ENCODE assay signal across 1 cellular context in the genomic region with DNA sequence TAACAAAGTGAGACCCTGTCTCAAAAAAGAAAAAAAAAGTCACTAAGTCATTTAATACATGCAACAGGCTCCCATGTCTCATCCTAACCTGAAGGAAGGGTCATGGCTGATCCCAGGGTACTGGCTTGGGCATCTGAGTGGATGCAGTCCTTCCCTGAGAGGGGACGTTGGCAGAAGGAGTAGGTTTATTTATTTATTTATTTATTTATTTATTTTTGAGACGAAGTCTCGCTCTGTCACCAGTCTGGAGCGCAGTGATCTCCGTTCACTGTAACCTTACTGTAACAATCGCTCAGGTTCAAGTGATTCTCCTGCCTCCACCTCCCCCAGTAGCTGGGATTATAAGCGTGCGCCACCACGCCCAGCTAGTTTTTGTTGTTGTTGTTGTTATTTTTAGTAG.
TF ChIP-seq lines count a peak whose summit lies in the region.

No MANE protein-coding gene starts in this region.

TF ChIP-seq in HEK293, 187 proteins besides CTCF, POLR2A, EP300 and RAD21 (continued from another document):
- TF ChIP-seq ZNF138 (tag by site-specific recombination; IDR thresholded peaks at IDR 0.05; ENCODE audit: borderline replicate concordance) (no peak), IKZF3 (tag by site-specific recombination; IDR thresholded peaks at IDR 0.05) (no peak), ZNF10 (tag by site-specific recombination; IDR thresholded peaks at IDR 0.05) (no peak), KLF16 (tag by site-specific recombination; IDR thresholded peaks at IDR 0.05) (no peak), MZF1 (tag by site-specific recombination; IDR thresholded peaks at IDR 0.05; ENCODE audit: borderline replicate concordance) (no peak), ZNF223 (tag by site-specific recombination; IDR thresholded peaks at IDR 0.05) (no peak), MEIS1 (CRISPR knock-in tag; IDR thresholded peaks at IDR 0.05; ENCODE audit: borderline replicate concordance) (no peak), ZXDB (tag by site-specific recombination; IDR thresholded peaks at IDR 0.05) (0 out of 2 replicates have a peak, but pooled peaks have one; percentile 20), ZNF707 (tag by site-specific recombination; IDR thresholded peaks at IDR 0.05) (no peak), ZNF169 (tag by site-specific recombination; IDR thresholded peaks at IDR 0.05) (no peak), ZNF558 (tag by site-specific recombination; IDR thresholded peaks at IDR 0.05) (0 out of 2 replicates have a peak, but pooled peaks have one; percentile 40)
- TF ChIP-seq, protein P1, sequence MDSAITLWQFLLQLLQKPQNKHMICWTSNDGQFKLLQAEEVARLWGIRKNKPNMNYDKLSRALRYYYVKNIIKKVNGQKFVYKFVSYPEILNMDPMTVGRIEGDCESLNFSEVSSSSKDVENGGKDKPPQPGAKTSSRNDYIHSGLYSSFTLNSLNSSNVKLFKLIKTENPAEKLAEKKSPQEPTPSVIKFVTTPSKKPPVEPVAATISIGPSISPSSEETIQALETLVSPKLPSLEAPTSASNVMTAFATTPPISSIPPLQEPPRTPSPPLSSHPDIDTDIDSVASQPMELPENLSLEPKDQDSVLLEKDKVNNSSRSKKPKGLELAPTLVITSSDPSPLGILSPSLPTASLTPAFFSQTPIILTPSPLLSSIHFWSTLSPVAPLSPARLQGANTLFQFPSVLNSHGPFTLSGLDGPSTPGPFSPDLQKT (IDR thresholded peaks at IDR 0.05; ENCODE audit: borderline replicate concordance, low read depth, low read length) = no peak
- TF ChIP-seq, protein P2, sequence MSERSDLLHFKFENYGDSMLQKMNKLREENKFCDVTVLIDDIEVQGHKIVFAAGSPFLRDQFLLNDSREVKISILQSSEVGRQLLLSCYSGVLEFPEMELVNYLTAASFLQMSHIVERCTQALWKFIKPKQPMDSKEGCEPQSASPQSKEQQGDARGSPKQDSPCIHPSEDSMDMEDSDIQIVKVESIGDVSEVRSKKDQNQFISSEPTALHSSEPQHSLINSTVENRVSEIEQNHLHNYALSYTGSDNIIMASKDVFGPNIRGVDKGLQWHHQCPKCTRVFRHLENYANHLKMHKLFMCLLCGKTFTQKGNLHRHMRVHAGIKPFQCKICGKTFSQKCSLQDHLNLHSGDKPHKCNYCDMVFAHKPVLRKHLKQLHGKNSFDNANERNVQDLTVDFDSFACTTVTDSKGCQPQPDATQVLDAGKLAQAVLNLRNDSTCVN (tag by site-specific recombination; optimal IDR thresholded peaks at IDR 0.05) = no peak
- TF ChIP-seq, protein P3, sequence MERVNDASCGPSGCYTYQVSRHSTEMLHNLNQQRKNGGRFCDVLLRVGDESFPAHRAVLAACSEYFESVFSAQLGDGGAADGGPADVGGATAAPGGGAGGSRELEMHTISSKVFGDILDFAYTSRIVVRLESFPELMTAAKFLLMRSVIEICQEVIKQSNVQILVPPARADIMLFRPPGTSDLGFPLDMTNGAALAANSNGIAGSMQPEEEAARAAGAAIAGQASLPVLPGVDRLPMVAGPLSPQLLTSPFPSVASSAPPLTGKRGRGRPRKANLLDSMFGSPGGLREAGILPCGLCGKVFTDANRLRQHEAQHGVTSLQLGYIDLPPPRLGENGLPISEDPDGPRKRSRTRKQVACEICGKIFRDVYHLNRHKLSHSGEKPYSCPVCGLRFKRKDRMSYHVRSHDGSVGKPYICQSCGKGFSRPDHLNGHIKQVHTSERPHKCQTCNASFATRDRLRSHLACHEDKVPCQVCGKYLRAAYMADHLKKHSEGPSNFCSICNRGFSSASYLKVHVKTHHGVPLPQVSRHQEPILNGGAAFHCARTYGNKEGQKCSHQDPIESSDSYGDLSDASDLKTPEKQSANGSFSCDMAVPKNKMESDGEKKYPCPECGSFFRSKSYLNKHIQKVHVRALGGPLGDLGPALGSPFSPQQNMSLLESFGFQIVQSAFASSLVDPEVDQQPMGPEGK (tag by site-specific recombination; IDR thresholded peaks at IDR 0.05) = no peak
- TF ChIP-seq, protein P4, sequence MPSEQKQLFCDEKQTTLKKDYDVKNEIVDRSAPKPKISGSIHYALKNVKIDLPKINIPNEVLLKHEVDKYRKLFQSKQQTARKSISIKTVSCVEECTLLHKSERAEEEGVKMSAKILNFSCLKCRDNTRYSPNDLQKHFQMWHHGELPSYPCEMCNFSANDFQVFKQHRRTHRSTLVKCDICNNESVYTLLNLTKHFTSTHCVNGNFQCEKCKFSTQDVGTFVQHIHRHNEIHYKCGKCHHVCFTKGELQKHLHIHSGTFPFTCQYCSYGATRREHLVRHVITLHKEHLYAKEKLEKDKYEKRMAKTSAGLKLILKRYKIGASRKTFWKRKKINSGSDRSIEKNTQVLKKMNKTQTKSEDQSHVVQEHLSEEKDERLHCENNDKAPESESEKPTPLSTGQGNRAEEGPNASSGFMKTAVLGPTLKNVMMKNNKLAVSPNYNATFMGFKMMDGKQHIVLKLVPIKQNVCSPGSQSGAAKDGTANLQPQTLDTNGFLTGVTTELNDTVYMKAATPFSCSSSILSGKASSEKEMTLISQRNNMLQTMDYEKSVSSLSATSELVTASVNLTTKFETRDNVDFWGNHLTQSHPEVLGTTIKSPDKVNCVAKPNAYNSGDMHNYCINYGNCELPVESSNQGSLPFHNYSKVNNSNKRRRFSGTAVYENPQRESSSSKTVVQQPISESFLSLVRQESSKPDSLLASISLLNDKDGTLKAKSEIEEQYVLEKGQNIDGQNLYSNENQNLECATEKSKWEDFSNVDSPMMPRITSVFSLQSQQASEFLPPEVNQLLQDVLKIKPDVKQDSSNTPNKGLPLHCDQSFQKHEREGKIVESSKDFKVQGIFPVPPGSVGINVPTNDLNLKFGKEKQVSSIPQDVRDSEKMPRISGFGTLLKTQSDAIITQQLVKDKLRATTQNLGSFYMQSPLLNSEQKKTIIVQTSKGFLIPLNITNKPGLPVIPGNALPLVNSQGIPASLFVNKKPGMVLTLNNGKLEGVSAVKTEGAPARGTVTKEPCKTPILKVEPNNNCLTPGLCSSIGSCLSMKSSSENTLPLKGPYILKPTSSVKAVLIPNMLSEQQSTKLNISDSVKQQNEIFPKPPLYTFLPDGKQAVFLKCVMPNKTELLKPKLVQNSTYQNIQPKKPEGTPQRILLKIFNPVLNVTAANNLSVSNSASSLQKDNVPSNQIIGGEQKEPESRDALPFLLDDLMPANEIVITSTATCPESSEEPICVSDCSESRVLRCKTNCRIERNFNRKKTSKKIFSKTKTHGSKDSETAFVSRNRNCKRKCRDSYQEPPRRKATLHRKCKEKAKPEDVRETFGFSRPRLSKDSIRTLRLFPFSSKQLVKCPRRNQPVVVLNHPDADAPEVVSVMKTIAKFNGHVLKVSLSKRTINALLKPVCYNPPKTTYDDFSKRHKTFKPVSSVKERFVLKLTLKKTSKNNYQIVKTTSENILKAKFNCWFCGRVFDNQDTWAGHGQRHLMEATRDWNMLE (tag by site-specific recombination; conservative IDR thresholded peaks at IDR 0.05; ENCODE audit: low read depth) = peak; percentile 66
- TF ChIP-seq, protein P5, sequence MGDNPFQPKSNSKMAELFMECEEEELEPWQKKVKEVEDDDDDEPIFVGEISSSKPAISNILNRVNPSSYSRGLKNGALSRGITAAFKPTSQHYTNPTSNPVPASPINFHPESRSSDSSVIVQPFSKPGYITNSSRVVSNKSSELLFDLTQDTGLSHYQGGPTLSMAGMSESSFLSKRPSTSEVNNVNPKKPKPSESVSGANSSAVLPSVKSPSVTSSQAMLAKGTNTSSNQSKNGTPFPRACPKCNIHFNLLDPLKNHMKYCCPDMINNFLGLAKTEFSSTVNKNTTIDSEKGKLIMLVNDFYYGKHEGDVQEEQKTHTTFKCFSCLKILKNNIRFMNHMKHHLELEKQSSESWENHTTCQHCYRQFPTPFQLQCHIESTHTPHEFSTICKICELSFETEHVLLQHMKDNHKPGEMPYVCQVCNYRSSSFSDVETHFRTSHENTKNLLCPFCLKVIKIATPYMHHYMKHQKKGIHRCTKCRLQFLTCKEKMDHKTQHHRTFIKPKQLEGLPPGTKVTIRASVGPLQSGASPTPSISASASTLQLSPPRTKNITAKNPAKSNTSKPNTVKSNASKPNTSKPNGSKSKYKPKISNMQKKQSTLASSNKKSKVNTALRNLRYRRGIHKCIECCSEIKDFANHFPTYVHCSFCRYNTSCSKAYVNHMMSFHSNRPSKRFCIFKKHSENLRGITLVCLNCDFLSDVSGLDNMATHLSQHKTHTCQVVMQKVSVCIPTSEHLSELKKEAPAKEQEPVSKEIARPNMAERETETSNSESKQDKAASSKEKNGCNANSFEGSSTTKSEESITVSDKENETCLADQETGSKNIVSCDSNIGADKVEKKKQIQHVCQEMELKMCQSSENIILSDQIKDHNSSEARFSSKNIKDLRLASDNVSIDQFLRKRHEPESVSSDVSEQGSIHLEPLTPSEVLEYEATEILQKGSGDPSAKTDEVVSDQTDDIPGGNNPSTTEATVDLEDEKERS (tag by site-specific recombination; IDR thresholded peaks at IDR 0.05) = no peak
